In genomic region chr5:133389066-133389590, GRCh38 we compare ENCODE assay signal across 19 cellular contexts.
DNase-seq lines count a peak whose midpoint lies in the region; ATAC-seq and TF ChIP-seq lines count a peak whose summit lies in the region.
"Had no signal": no experiment of that assay in that cellular context is flagged by ENCODE, and none has a peak within 500 bp of the region (broad histone marks: within the 10 kb centered on the region; RNA-seq: fewer than 3 reads in every experiment).

No MANE protein-coding gene starts in this region.

- ATAC-seq in esophagus mucosa (peak; percentile 34), HG03439 (IDR thresholded peaks at IDR 0.05; ENCODE audit: unreplicated experiment) (no peak)
- ATAC-seq: A549, K562 had no signal

- H3K27ac ChIP-seq in sigmoid colon, result no peak overlapping the region
- H3K27ac ChIP-seq: A549, BLaER1, SJCRH30 had no signal

- peak; percentile 2 for DNase-seq in activated CD4-positive, alpha-beta T cell treated with anti-CD3 and anti-CD28 coated beads, Interleukin-2, amount 10 ng/mL, durations not matched to agents 7 days and 5 days
- no peak for DNase-seq in activated CD4-positive, alpha-beta T cell treated with anti-CD3 and anti-CD28 coated beads for 48 hours
- peak; percentile 49 for DNase-seq in NCI-H69 (lab: John Stamatoyannopoulos, UW)
- peak; percentile 2 for DNase-seq in sigmoid colon
- no peak for DNase-seq in stimulated activated CD4-positive, alpha-beta T cell treated with anti-CD3 and anti-CD28 coated beads, Interleukin-2, amount 100 ng/mL, for 48 hours
- no peak for DNase-seq in NCI-H187 (lab: John Stamatoyannopoulos, UW)
- DNase-seq: Calu3; CD4-positive, alpha-beta memory T cell; GOT3; NCI-H1092 treated with DMSO at 0.1 percent for 48 hours; NCI-H146; NCI-H2081; NCI-H774; SJCRH30 had no signal

- 60 to 67% methylated on average over 4 of the region's 4 CpGs for WGBS in sigmoid colon, 2 donors

- no peaks in the 10 kb centered on the region for H3K4me1 ChIP-seq in sigmoid colon
- H3K4me1 ChIP-seq: A549, SJCRH30 had no signal

- CTCF ChIA-PET in activated CD4-positive, alpha-beta T cell treated with anti-CD3 and anti-CD28 coated beads, Interleukin-2, amount 10 ng/mL, durations not matched to agents 7 days and 5 days (lab: Charles Lee), result interaction anchor here (2.2 kb wide), 1 partner anchor 35 kb away, joined by 7 read pairs; no protein-coding TSS in a partner anchor

- POLR2A ChIA-PET in activated CD4-positive, alpha-beta T cell treated with anti-CD3 and anti-CD28 coated beads, Interleukin-2, amount 10 ng/mL, durations not matched to agents 7 days and 5 days (lab: Charles Lee), result no interaction called here

- no peaks in the 10 kb centered on the region for H3K36me3 Mint-ChIP-seq in activated CD4-positive, alpha-beta T cell treated with anti-CD3 and anti-CD28 coated beads, Interleukin-2, amount 10 ng/mL, durations not matched to agents 7 days and 5 days (ENCODE audit: low read depth)
- H3K36me3 Mint-ChIP-seq: CD4-positive, alpha-beta memory T cell had no signal

- no peaks in the 10 kb centered on the region for H3K9me3 ChIP-seq in sigmoid colon
- H3K9me3 ChIP-seq: A549, BLaER1, SJCRH30 had no signal

- no peak overlapping the region for H3K4me3 Mint-ChIP-seq in activated CD4-positive, alpha-beta T cell treated with anti-CD3 and anti-CD28 coated beads, Interleukin-2, amount 10 ng/mL, durations not matched to agents 7 days and 5 days
- H3K4me3 Mint-ChIP-seq: CD4-positive, alpha-beta memory T cell had no signal

- no peak for TF ChIP-seq EP300 in sigmoid colon (IDR thresholded peaks at IDR 0.05)

- no peaks in the 10 kb centered on the region for H3K9me3 Mint-ChIP-seq in activated CD4-positive, alpha-beta T cell treated with anti-CD3 and anti-CD28 coated beads, Interleukin-2, amount 10 ng/mL, durations not matched to agents 7 days and 5 days
- H3K9me3 Mint-ChIP-seq: CD4-positive, alpha-beta memory T cell had no signal

- no peaks in the 10 kb centered on the region for H3K27me3 ChIP-seq in sigmoid colon
- H3K27me3 ChIP-seq: BLaER1, SJCRH30 had no signal

- no peak overlapping the region for H3K4me3 ChIP-seq in sigmoid colon
- H3K4me3 ChIP-seq: A549, BLaER1, K562, SJCRH30 had no signal

- peaks cover 13% of the 10 kb centered on the region for H3K27me3 Mint-ChIP-seq in activated CD4-positive, alpha-beta T cell treated with anti-CD3 and anti-CD28 coated beads, Interleukin-2, amount 10 ng/mL, durations not matched to agents 7 days and 5 days

- H3K27ac Mint-ChIP-seq in activated CD4-positive, alpha-beta T cell treated with anti-CD3 and anti-CD28 coated beads, Interleukin-2, amount 10 ng/mL, durations not matched to agents 7 days and 5 days, result no peak overlapping the region
- H3K27ac Mint-ChIP-seq: CD4-positive, alpha-beta memory T cell had no signal

- H3K4me1 Mint-ChIP-seq in activated CD4-positive, alpha-beta T cell treated with anti-CD3 and anti-CD28 coated beads, Interleukin-2, amount 10 ng/mL, durations not matched to agents 7 days and 5 days, result no peaks in the 10 kb centered on the region

- H3K36me3 ChIP-seq in sigmoid colon, result no peaks in the 10 kb centered on the region
- H3K36me3 ChIP-seq: BLaER1, SJCRH30 had no signal

- TF ChIP-seq CTCF in sigmoid colon (IDR thresholded peaks at IDR 0.05), result no peak

- intact Hi-C loops in sigmoid colon (cut with DNase I), result no loop called here

- no peak for TF ChIP-seq POLR2A in sigmoid colon (IDR thresholded peaks at IDR 0.05)

Comparison
In these comparisons a context has a peak if more than half of its experiments do, and no peak if none do; other contexts are left out.
1. DNase-seq: peak in activated CD4-positive, alpha-beta T cell treated with anti-CD3 and anti-CD28 coated beads, Interleukin-2, amount 10 ng/mL, durations not matched to agents 7 days and 5 days (single experiment), NCI-H69 (single experiment) and sigmoid colon (single experiment); none in activated CD4-positive, alpha-beta T cell treated with anti-CD3 and anti-CD28 coated beads for 48 hours (single experiment), stimulated activated CD4-positive, alpha-beta T cell treated with anti-CD3 and anti-CD28 coated beads, Interleukin-2, amount 100 ng/mL, for 48 hours (0 of 2) and NCI-H187 (0 of 2).